8 cellular contexts compared by ENCODE assay signal in the genomic region with DNA sequence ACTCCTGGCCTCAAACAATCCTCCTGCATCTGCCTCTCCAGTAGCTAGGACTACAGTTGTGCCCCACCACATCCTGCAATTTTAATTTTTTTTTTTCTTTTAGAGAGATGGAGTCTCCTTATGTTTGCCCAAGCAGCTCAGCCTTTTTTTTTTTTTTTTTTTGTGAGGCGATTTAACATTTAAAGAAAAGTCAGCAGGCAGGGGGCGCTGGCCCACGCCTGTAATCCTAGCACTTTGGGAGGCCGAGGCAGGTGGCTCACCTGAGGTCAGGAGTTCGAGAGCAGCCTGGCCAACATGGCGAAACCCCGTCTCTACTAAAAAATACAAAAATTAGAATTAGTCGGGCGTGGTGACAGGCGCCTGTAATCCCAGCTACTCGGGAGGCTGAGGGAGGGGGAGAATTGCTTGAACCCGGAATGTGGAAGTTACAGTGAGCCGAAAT. TPM values are rescaled to one million over a fixed set of nuclear protein-coding genes. Genes with fewer than 3 reads are reported as not detected.
DNase-seq lines count a peak whose midpoint lies in the region; ATAC-seq and TF ChIP-seq lines count a peak whose summit lies in the region.
"Not testable (repeated sequence)": the region's sequence is repeated elsewhere in the genome, so short reads cannot be mapped to it uniquely, and the experiment has no call there.

No MANE protein-coding gene starts in this region.

- H3K27ac ChIP-seq in CD4-positive, alpha-beta memory T cell (ENCODE audit: low read depth, low read length); esophagus muscularis mucosa (replicated peaks in 1 of 4); naive thymus-derived CD4-positive, alpha-beta T cell (ENCODE audit: low read depth, low read length): not testable (repeated sequence)
- peak overlapping the region; percentile 48 for H3K27ac ChIP-seq in OCI-LY1 (ENCODE audit: low read depth, low read length, poor library complexity, severe bottlenecking)

- not testable (repeated sequence) for H3K4me2 ChIP-seq in OCI-LY1 (ENCODE audit: low read length)

- intact Hi-C loops in CD4-positive, alpha-beta memory T cell (cut with micrococcal nuclease) = loop anchor here (1.0 to 5.0 kb wide), 5 partner anchors 63 to 534 kb away; a partner anchor contains a TSS
- intact Hi-C loops in activated CD4-positive, alpha-beta T cell treated with anti-CD3 and anti-CD28 coated beads for 36 hours (cut with DNase I, micrococcal nuclease) = loop anchor here (1.0 to 10.0 kb wide), 9 partner anchors 25 to 741 kb away; a partner anchor contains a TSS
- intact Hi-C loops in esophagus muscularis mucosa (cut with DNase I) = loop anchor here (2.0 kb wide), 1 partner anchor 137 kb away; a partner anchor contains a TSS
- intact Hi-C loops in naive thymus-derived CD4-positive, alpha-beta T cell (cut with micrococcal nuclease) = loop anchor here (1.0 to 10.0 kb wide), 12 partner anchors 21 to 601 kb away; a partner anchor contains a TSS

- CTCF ChIA-PET in CD4-positive, alpha-beta memory T cell (lab: Charles Lee; ENCODE audit: partially characterized antibody) = interaction anchor here (0.6 to 12.5 kb wide), 25 partner anchors 10 to 1373 kb away, joined by 3 to 298 read pairs (median 4); a partner anchor contains a TSS
- CTCF ChIA-PET in HEK293T (lab: Yijun Ruan, JAX) = interaction anchor here (0.6 to 1.5 kb wide), 9 partner anchors 75 to 1733 kb away, joined by 3 to 8 read pairs (median 4); no protein-coding TSS in a partner anchor
- CTCF ChIA-PET in activated CD4-positive, alpha-beta T cell treated with anti-CD3 and anti-CD28 coated beads for 36 hours (lab: Charles Lee) = interaction anchor here (0.6 to 4.2 kb wide), 27 partner anchors 8 to 385 kb away, joined by 3 to 60 read pairs (median 6); a partner anchor contains a TSS
- CTCF ChIA-PET in naive thymus-derived CD4-positive, alpha-beta T cell (lab: Charles Lee) = interaction anchor here (0.6 to 9.0 kb wide), 11 partner anchors 10 to 180 kb away, joined by 3 to 147 read pairs (median 4); a partner anchor contains a TSS

- not testable (repeated sequence) for H3K9me3 ChIP-seq in CD4-positive, alpha-beta memory T cell (ENCODE audit: control insufficient read depth in 1 of 2, low read length in 2 of 2); OCI-LY1 (ENCODE audit: low read length); esophagus muscularis mucosa; naive thymus-derived CD4-positive, alpha-beta T cell (ENCODE audit: control insufficient read depth in 2 of 3, low read length in 3 of 3)

- not testable (repeated sequence) for H3K9ac ChIP-seq in OCI-LY1 (ENCODE audit: low read length)

- not testable (repeated sequence) for H3K27me3 ChIP-seq in CD4-positive, alpha-beta memory T cell (ENCODE audit: insufficient read depth, low read length); OCI-LY1 (ENCODE audit: insufficient read depth, low read length); esophagus muscularis mucosa; naive thymus-derived CD4-positive, alpha-beta T cell (ENCODE audit: control insufficient read depth in 2 of 2, insufficient read depth in 2 of 2, low read length in 2 of 2)

- DNase-seq in CD4-positive, alpha-beta memory T cell = peak; percentile 29 to 49 (median 32)
- not testable (repeated sequence) for DNase-seq in HEK293T (ENCODE audit: extremely low spot score); esophagus muscularis mucosa (ENCODE audit: extremely low spot score); stimulated activated naive B cell treated with anti-CD40 and anti-IgM and Interleukin-4, amounts not matched to agents 10 μg/mL and 1 μg/mL and 100 μg/mL, for 72 hours
- peak; percentile 78 for DNase-seq in activated CD4-positive, alpha-beta T cell treated with anti-CD3 and anti-CD28 coated beads for 36 hours
- DNase-seq in naive thymus-derived CD4-positive, alpha-beta T cell = peak in 7 of 9 donors; percentile 23 to 50 (median 34)

- not testable (repeated sequence) for H3K36me3 Mint-ChIP-seq in CD4-positive, alpha-beta memory T cell; activated CD4-positive, alpha-beta T cell treated with anti-CD3 and anti-CD28 coated beads for 36 hours (ENCODE audit: low read depth); activated naive CD8-positive, alpha-beta T cell; naive thymus-derived CD4-positive, alpha-beta T cell; stimulated activated naive B cell treated with anti-CD40 and anti-IgM and Interleukin-4, amounts not matched to agents 10 μg/mL and 1 μg/mL and 100 μg/mL, for 72 hours

- H3K36me3 ChIP-seq in CD4-positive, alpha-beta memory T cell (ENCODE audit: insufficient read depth, low read length); OCI-LY1 (ENCODE audit: insufficient read depth, low read length); esophagus muscularis mucosa; naive thymus-derived CD4-positive, alpha-beta T cell (ENCODE audit: control insufficient read depth in 2 of 3, insufficient read depth in 3 of 3, low read length in 3 of 3): not testable (repeated sequence)

- 76% methylated on average over 13 of the region's 13 CpGs for WGBS in esophagus muscularis mucosa

- peaks cover 6 to 14% (median 11%) of the 10 kb centered on the region in 4 donors for H3K4me1 Mint-ChIP-seq in CD4-positive, alpha-beta memory T cell
- peaks cover 17% of the 10 kb centered on the region for H3K4me1 Mint-ChIP-seq in activated CD4-positive, alpha-beta T cell treated with anti-CD3 and anti-CD28 coated beads for 36 hours
- H3K4me1 Mint-ChIP-seq in activated naive CD8-positive, alpha-beta T cell (ENCODE audit: low read depth) = peaks cover 20% of the 10 kb centered on the region
- H3K4me1 Mint-ChIP-seq in naive thymus-derived CD4-positive, alpha-beta T cell = peaks cover 0 to 36% (median 22%) of the 10 kb centered on the region in 7 donors
- peaks cover 4 to 29% of the 10 kb centered on the region in 2 donors for H3K4me1 Mint-ChIP-seq in stimulated activated naive B cell treated with anti-CD40 and anti-IgM and Interleukin-4, amounts not matched to agents 10 μg/mL and 1 μg/mL and 100 μg/mL, for 72 hours

- not testable (repeated sequence) for H3K9me3 Mint-ChIP-seq in CD4-positive, alpha-beta memory T cell; activated CD4-positive, alpha-beta T cell treated with anti-CD3 and anti-CD28 coated beads for 36 hours (ENCODE audit: low read depth); activated naive CD8-positive, alpha-beta T cell (ENCODE audit: low read depth); naive thymus-derived CD4-positive, alpha-beta T cell; stimulated activated naive B cell treated with anti-CD40 and anti-IgM and Interleukin-4, amounts not matched to agents 10 μg/mL and 1 μg/mL and 100 μg/mL, for 72 hours

- not testable (repeated sequence) for H3F3A ChIP-seq in OCI-LY1 (ENCODE audit: insufficient read depth, low read length)

- ATAC-seq in activated CD4-positive, alpha-beta T cell treated with anti-CD3 and anti-CD28 coated beads for 36 hours; naive thymus-derived CD4-positive, alpha-beta T cell; stimulated activated naive B cell treated with anti-CD40 and anti-IgM and Interleukin-4, amounts not matched to agents 10 μg/mL and 1 μg/mL and 100 μg/mL, for 72 hours (replicated peaks): not testable (repeated sequence)

- not testable (repeated sequence) for H3K27me3 Mint-ChIP-seq in CD4-positive, alpha-beta memory T cell; activated CD4-positive, alpha-beta T cell treated with anti-CD3 and anti-CD28 coated beads for 36 hours; activated naive CD8-positive, alpha-beta T cell; naive thymus-derived CD4-positive, alpha-beta T cell; stimulated activated naive B cell treated with anti-CD40 and anti-IgM and Interleukin-4, amounts not matched to agents 10 μg/mL and 1 μg/mL and 100 μg/mL, for 72 hours

- not testable (repeated sequence) for H4K20me1 ChIP-seq in OCI-LY1 (ENCODE audit: insufficient read depth, low read length)

- H3K27ac Mint-ChIP-seq in CD4-positive, alpha-beta memory T cell = peak overlapping the region in 4 of 7 donors; percentile 68 to 91 (median 82)
- peak overlapping the region; percentile 74 for H3K27ac Mint-ChIP-seq in activated CD4-positive, alpha-beta T cell treated with anti-CD3 and anti-CD28 coated beads for 36 hours
- H3K27ac Mint-ChIP-seq in activated naive CD8-positive, alpha-beta T cell = peak overlapping the region; percentile 68
- peak overlapping the region in 6 of 9 donors; percentile 38 to 74 (median 62) for H3K27ac Mint-ChIP-seq in naive thymus-derived CD4-positive, alpha-beta T cell
- H3K27ac Mint-ChIP-seq in stimulated activated naive B cell treated with anti-CD40 and anti-IgM and Interleukin-4, amounts not matched to agents 10 μg/mL and 1 μg/mL and 100 μg/mL, for 72 hours = peak overlapping the region; percentile 56

- POLR2A ChIA-PET in CD4-positive, alpha-beta memory T cell (lab: Charles Lee; ENCODE audit: partially characterized antibody) = interaction anchor here (1.0 to 4.6 kb wide), 3 partner anchors 19 to 165 kb away, joined by 3 to 109 read pairs (median 37); a partner anchor contains a TSS
- POLR2A ChIA-PET in HEK293T (lab: Yijun Ruan, JAX) = interaction anchor here (2.4 kb wide), 1 partner anchor 165 kb away, joined by 13 read pairs; a partner anchor contains a TSS
- POLR2A ChIA-PET in activated CD4-positive, alpha-beta T cell treated with anti-CD3 and anti-CD28 coated beads for 36 hours (lab: Charles Lee) = interaction anchor here (0.6 to 1.8 kb wide), 4 partner anchors 26 to 227 kb away, joined by 3 to 14 read pairs (median 4); a partner anchor contains a TSS
- POLR2A ChIA-PET in naive thymus-derived CD4-positive, alpha-beta T cell (lab: Charles Lee) = interaction anchor here (0.7 to 3.4 kb wide), 11 partner anchors 9 to 283 kb away, joined by 3 to 79 read pairs (median 5); a partner anchor contains a TSS

- not testable (repeated sequence) for H3K79me2 ChIP-seq in OCI-LY1 (ENCODE audit: insufficient read depth, low read length)

- not testable (repeated sequence) for H3K9me2 ChIP-seq in OCI-LY1 (ENCODE audit: low read depth, low read length)

- not testable (repeated sequence) for H3K4me3 ChIP-seq in CD4-positive, alpha-beta memory T cell (ENCODE audit: low read length in 2 of 2); OCI-LY1 (ENCODE audit: low read depth, low read length, poor library complexity, severe bottlenecking); esophagus muscularis mucosa; naive thymus-derived CD4-positive, alpha-beta T cell (ENCODE audit: low read length)

- not testable (repeated sequence) for TF ChIP-seq EP300 in esophagus muscularis mucosa (IDR thresholded peaks at IDR 0.05)

- TF ChIP-seq CTCF in OCI-LY1 (IDR thresholded peaks at IDR 0.05; ENCODE audit: low read length) = peak; percentile 48
- TF ChIP-seq CTCF in esophagus muscularis mucosa (IDR thresholded peaks at IDR 0.05) = peak; percentile 27 to 34 (median 30)

- H2AFZ ChIP-seq in OCI-LY1 (ENCODE audit: low read length) = not testable (repeated sequence)

- not testable (repeated sequence) for TF ChIP-seq POLR2A in esophagus muscularis mucosa (IDR thresholded peaks at IDR 0.05; ENCODE audit: low read depth)

- peak overlapping the region; percentile 32 to 87 (median 68) for H3K4me3 Mint-ChIP-seq in CD4-positive, alpha-beta memory T cell
- H3K4me3 Mint-ChIP-seq in activated CD4-positive, alpha-beta T cell treated with anti-CD3 and anti-CD28 coated beads for 36 hours = peak overlapping the region; percentile 35
- peak overlapping the region; percentile 69 for H3K4me3 Mint-ChIP-seq in activated naive CD8-positive, alpha-beta T cell
- H3K4me3 Mint-ChIP-seq in naive thymus-derived CD4-positive, alpha-beta T cell = peak overlapping the region; percentile 48 to 86 (median 74)
- peak overlapping the region in 1 of 2 donors; percentile 54 for H3K4me3 Mint-ChIP-seq in stimulated activated naive B cell treated with anti-CD40 and anti-IgM and Interleukin-4, amounts not matched to agents 10 μg/mL and 1 μg/mL and 100 μg/mL, for 72 hours

- peaks cover 22% of the 10 kb centered on the region for H3K4me1 ChIP-seq in CD4-positive, alpha-beta memory T cell (ENCODE audit: insufficient read depth, low read length)
- H3K4me1 ChIP-seq in OCI-LY1 (ENCODE audit: insufficient read depth, low read length, severe bottlenecking) (peaks cover 48% of the 10 kb centered on the region), esophagus muscularis mucosa (peaks cover 29 to 40% (median 38%) of the 10 kb centered on the region in 4 donors)
- H3K4me1 ChIP-seq in naive thymus-derived CD4-positive, alpha-beta T cell (ENCODE audit: control insufficient read depth in 2 of 2, insufficient read depth in 2 of 2, low read length in 2 of 2) = peaks cover 11 to 18% of the 10 kb centered on the region in 2 donors

RNA-seq across cellular contexts. Expression of a gene that starts 1.3 kb away (rescaled TPM):
- total RNA-seq in CD4-positive, alpha-beta memory T cell = 10 to 100 TPM; 17.6 to 17.8 TPM
- polyA plus RNA-seq in CD4-positive, alpha-beta memory T cell = 10 to 100 TPM; 10.8 to 14.6 TPM
- 10 to 100 TPM; 11.6 to 17.0 TPM for total RNA-seq in activated CD4-positive, alpha-beta T cell treated with anti-CD3 and anti-CD28 coated beads for 36 hours
- 1 to 10 TPM; 3.1 to 5.4 (median 4.5) TPM for total RNA-seq in esophagus muscularis mucosa
- total RNA-seq in naive thymus-derived CD4-positive, alpha-beta T cell = 10 to 100 TPM in 4 of 5 experiments, 1 to 10 TPM in 1; 5.5 to 54.0 (median 45.0) TPM
- polyA plus RNA-seq in naive thymus-derived CD4-positive, alpha-beta T cell = 10 to 100 TPM; 23.3 to 24.1 TPM
